ENCODE assay signal across 9 cellular contexts in the genomic region with DNA sequence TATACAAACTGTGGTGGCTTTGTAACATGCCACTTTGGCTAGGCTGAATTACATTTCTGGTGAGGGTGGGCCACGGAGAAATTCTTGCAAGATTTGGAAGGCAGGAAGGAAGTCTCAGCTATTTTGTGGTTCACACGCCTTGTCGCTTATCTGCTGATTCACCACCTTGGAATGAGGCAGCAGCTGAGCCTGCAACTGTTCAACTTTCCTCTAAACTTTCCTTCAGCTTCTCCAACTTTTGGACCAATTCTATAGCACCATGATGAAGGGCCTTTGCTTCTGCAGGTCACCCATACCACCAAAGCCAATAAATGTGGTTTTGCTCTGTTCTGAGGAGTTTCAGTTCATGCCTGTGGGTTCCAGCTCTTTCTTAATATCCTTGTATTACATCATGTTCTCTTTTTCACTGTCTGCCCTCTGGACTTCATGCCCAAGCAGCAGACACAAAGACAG.
DNase-seq lines count a peak whose midpoint lies in the region; ATAC-seq, FAIRE-seq and TF ChIP-seq lines count a peak whose summit lies in the region.
"Had no signal": no experiment of that assay in that cellular context is flagged by ENCODE, and none has a peak within 500 bp of the region (broad histone marks: within the 10 kb centered on the region; RNA-seq: fewer than 3 reads in every experiment).

No MANE protein-coding gene starts in this region.

- TF ChIP-seq CTCF in AG10803 (conservative IDR thresholded peaks at IDR 0.05; ENCODE audit: low read length) (no peak), ascending aorta (IDR thresholded peaks at IDR 0.05) (no peak), left lung (IDR thresholded peaks at IDR 0.05) (no peak), kidney (IDR thresholded peaks at IDR 0.05; ENCODE audit: borderline replicate concordance, extremely low read depth, insufficient read depth) (no peak)

- no peak overlapping the region for H3K9ac ChIP-seq in kidney (ENCODE audit: low read length in 2 of 2)

- H3K36me3 ChIP-seq in KOPT-K1 (ENCODE audit: insufficient read depth, low read length) (no peaks in the 10 kb centered on the region), ascending aorta (no peaks in the 10 kb centered on the region), left lung (no peaks in the 10 kb centered on the region), kidney (ENCODE audit: control insufficient read depth in 1 of 2, insufficient read depth in 2 of 2, low read length in 2 of 2) (no peaks in the 10 kb centered on the region)

- peaks cover 15% of the 10 kb centered on the region for H3K9me3 ChIP-seq in KOPT-K1 (ENCODE audit: insufficient read depth, low read length, poor library complexity, severe bottlenecking)
- H3K9me3 ChIP-seq in ascending aorta = no peaks in the 10 kb centered on the region
- H3K9me3 ChIP-seq in left lung = no peaks in the 10 kb centered on the region
- H3K9me3 ChIP-seq in kidney (ENCODE audit: control insufficient read depth in 1 of 2, low read length in 2 of 2) = no peaks in the 10 kb centered on the region

- ATAC-seq in left lung (peak; percentile 79), GM18873 (IDR thresholded peaks at IDR 0.05; ENCODE audit: low FRiP score, unreplicated experiment) (no peak)

- H3K4me1 ChIP-seq in ascending aorta (peaks cover 11 to 33% of the 10 kb centered on the region in 2 donors), left lung (peaks cover 14 to 44% of the 10 kb centered on the region in 2 donors), kidney (ENCODE audit: control insufficient read depth in 1 of 2, insufficient read depth in 1 of 2, low read depth in 1 of 2, low read length in 2 of 2) (peaks cover 0 to 2% of the 10 kb centered on the region in 2 donors)

- FAIRE-seq in kidney (lab: Jason Lieb, UNC) = no peak
- FAIRE-seq: GM18507 had no signal

- DNase-seq in AG10803 (ENCODE audit: low read depth) = peak; percentile 98
- peak in 1 of 2 donors; percentile 68 for DNase-seq in ascending aorta (ENCODE audit: low spot score in 2 of 2)
- peak in 1 of 2 donors; percentile 45 for DNase-seq in left lung
- DNase-seq in RPMI8226 = no peak
- DNase-seq in kidney = no peak
- DNase-seq in cerebellar cortex (ENCODE audit: low spot score) = no peak

- H3K27me3 ChIP-seq in ascending aorta (no peaks in the 10 kb centered on the region), left lung (no peaks in the 10 kb centered on the region)

- H3K27ac ChIP-seq in KOPT-K1 (ENCODE audit: low read depth, low read length, poor library complexity, severe bottlenecking) (peak overlapping the region; percentile 80), ascending aorta (peak overlapping the region; percentile 58 to 69), left lung (peak overlapping the region; percentile 15 to 67), kidney (ENCODE audit: low read depth in 2 of 2, low read length in 2 of 2) (no peak overlapping the region)

- intact Hi-C loops in ascending aorta (cut with DNase I) = loop anchor here (10.0 kb wide), 1 partner anchor 399 kb away; a partner anchor contains a TSS
- intact Hi-C loops in left lung (cut with DNase I) = no loop called here
- intact Hi-C loops in kidney (cut with DNase I) = no loop called here

- no peak overlapping the region for H3K4me3 ChIP-seq in AG10803 (ENCODE audit: low read length)
- H3K4me3 ChIP-seq in ascending aorta = no peak overlapping the region
- H3K4me3 ChIP-seq in left lung = no peak overlapping the region
- no peak overlapping the region for H3K4me3 ChIP-seq in kidney (ENCODE audit: low read length in 2 of 2)

Comparison
In these comparisons a context has a peak if more than half of its experiments do, and no peak if none do; other contexts are left out.
1. H3K27ac ChIP-seq: peak in KOPT-K1 (single experiment), ascending aorta (2 of 2) and left lung (2 of 2); none in kidney (0 of 2).